Comparison of ENCODE assay signal across 1 cellular context in the genomic region with DNA sequence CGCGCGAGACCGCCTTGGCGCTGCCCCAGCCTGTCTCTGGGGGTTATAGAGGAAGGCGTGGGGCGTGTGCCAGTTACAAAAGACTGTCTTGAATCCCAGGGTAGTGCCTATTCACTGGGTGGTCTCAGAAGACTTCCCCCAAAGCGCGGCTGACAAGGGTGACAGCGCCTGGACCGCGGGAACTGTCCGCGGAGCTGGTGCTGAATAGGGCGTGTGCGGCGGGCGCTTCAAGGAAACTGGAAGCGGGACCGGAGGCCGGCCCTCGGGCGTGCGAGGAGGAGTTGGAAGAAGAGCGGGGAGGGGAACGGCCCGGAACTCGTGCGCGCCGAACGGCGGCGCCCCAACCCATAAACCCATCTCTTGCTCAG.
A peak's percentile ranks its signal among the peaks of the same experiment; 100 is the strongest.
TF ChIP-seq lines count a peak whose summit lies in the region.

No MANE protein-coding gene starts in this region.

TF ChIP-seq in HepG2, 621 proteins besides CTCF, POLR2A, EP300 and RAD21 (continued from another document and continues in another):
- TF ChIP-seq, protein P1, sequence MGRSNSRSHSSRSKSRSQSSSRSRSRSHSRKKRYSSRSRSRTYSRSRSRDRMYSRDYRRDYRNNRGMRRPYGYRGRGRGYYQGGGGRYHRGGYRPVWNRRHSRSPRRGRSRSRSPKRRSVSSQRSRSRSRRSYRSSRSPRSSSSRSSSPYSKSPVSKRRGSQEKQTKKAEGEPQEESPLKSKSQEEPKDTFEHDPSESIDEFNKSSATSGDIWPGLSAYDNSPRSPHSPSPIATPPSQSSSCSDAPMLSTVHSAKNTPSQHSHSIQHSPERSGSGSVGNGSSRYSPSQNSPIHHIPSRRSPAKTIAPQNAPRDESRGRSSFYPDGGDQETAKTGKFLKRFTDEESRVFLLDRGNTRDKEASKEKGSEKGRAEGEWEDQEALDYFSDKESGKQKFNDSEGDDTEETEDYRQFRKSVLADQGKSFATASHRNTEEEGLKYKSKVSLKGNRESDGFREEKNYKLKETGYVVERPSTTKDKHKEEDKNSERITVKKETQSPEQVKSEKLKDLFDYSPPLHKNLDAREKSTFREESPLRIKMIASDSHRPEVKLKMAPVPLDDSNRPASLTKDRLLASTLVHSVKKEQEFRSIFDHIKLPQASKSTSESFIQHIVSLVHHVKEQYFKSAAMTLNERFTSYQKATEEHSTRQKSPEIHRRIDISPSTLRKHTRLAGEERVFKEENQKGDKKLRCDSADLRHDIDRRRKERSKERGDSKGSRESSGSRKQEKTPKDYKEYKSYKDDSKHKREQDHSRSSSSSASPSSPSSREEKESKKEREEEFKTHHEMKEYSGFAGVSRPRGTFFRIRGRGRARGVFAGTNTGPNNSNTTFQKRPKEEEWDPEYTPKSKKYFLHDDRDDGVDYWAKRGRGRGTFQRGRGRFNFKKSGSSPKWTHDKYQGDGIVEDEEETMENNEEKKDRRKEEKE (IDR thresholded peaks at IDR 0.05): no peak
- TF ChIP-seq CAMTA2 (CRISPR knock-in tag; IDR thresholded peaks at IDR 0.05; ENCODE audit: borderline replicate concordance) (0 out of 2 replicates have a peak, but pooled peaks have one; percentile 71), NR1H2 (CRISPR knock-in tag; IDR thresholded peaks at IDR 0.05; ENCODE audit: borderline replicate concordance, low read depth) (0 out of 2 replicates have a peak, but pooled peaks have one; percentile 59), ZNF558 (CRISPR knock-in tag; IDR thresholded peaks at IDR 0.05; ENCODE audit: borderline replicate concordance) (peak; percentile 80; the same call in 1 of the 2 replicates), ERF (CRISPR knock-in tag; IDR thresholded peaks at IDR 0.05) (no peak), GZF1 (CRISPR knock-in tag; IDR thresholded peaks at IDR 0.05) (0 out of 2 replicates have a peak, but pooled peaks have one; percentile 72), ARID2 (CRISPR knock-in tag; IDR thresholded peaks at IDR 0.05; ENCODE audit: borderline replicate concordance) (0 out of 2 replicates have a peak, but pooled peaks have one; percentile 55), ZNF225 (CRISPR knock-in tag; IDR thresholded peaks at IDR 0.05) (peak; percentile 52; the same call in 1 of the 2 replicates), ZNF496 (CRISPR knock-in tag; IDR thresholded peaks at IDR 0.05; ENCODE audit: insufficient replicate concordance) (no peak), SRY (CRISPR knock-in tag; IDR thresholded peaks at IDR 0.05) (peak; percentile 77; the same call in 1 of the 2 replicates), ZNF263 (CRISPR knock-in tag; IDR thresholded peaks at IDR 0.05) (peak; percentile 71), JUNB (CRISPR knock-in tag; IDR thresholded peaks at IDR 0.05; ENCODE audit: borderline replicate concordance) (no peak), NFE2L2 (IDR thresholded peaks at IDR 0.05; ENCODE audit: low read length) (no peak), SRSF9 (IDR thresholded peaks at IDR 0.05; ENCODE audit: borderline replicate concordance, insufficient read depth, low read depth, low read length, poor library complexity, severe bottlenecking) (no peak), DMAP1 (CRISPR knock-in tag; IDR thresholded peaks at IDR 0.05) (no peak), NFYB (CRISPR knock-in tag; IDR thresholded peaks at IDR 0.05) (0 out of 2 replicates have a peak, but pooled peaks have one; percentile 31), ZFP37 (CRISPR knock-in tag; IDR thresholded peaks at IDR 0.05; ENCODE audit: borderline replicate concordance) (peak; percentile 89; the same call in 1 of the 2 replicates), ZNF136 (CRISPR knock-in tag; IDR thresholded peaks at IDR 0.05; ENCODE audit: low read depth) (no peak; the same call in 1 of the 2 replicates), ZFP90 (CRISPR knock-in tag; IDR thresholded peaks at IDR 0.05; ENCODE audit: borderline replicate concordance) (peak; percentile 74; the same call in 1 of the 2 replicates), PRPF4 (IDR thresholded peaks at IDR 0.05; ENCODE audit: low read depth, low read length, poor library complexity, severe bottlenecking) (no peak), HNRNPUL1 (IDR thresholded peaks at IDR 0.05; ENCODE audit: low read depth, low read length) (no peak), ISL2 (CRISPR knock-in tag; IDR thresholded peaks at IDR 0.05) (peak; percentile 67; the same call in 1 of the 2 replicates), GTF2F1 (IDR thresholded peaks at IDR 0.05; ENCODE audit: low read length) (no peak), ZNF672 (CRISPR knock-in tag; IDR thresholded peaks at IDR 0.05) (no peak), ZSCAN30 (CRISPR knock-in tag; IDR thresholded peaks at IDR 0.05) (no peak), HCFC1 (IDR thresholded peaks at IDR 0.05; ENCODE audit: low read depth, low read length) (no peak), TAF1 (CRISPR knock-in tag; IDR thresholded peaks at IDR 0.05) (no peak), NBN (conservative IDR thresholded peaks at IDR 0.05) (no peak), MXD4 (CRISPR knock-in tag; IDR thresholded peaks at IDR 0.05) (peak; percentile 89; the same call in 1 of the 2 replicates), ZNF644 (CRISPR knock-in tag; IDR thresholded peaks at IDR 0.05; ENCODE audit: low read depth) (no peak), FOXP1 (IDR thresholded peaks at IDR 0.05) (no peak), FOXP1 (CRISPR knock-in tag; IDR thresholded peaks at IDR 0.05) (no peak), MZF1 (CRISPR knock-in tag; IDR thresholded peaks at IDR 0.05; ENCODE audit: borderline replicate concordance) (no peak), ZBTB38 (CRISPR knock-in tag; IDR thresholded peaks at IDR 0.05) (no peak), CHD4 (IDR thresholded peaks at IDR 0.05; ENCODE audit: borderline replicate concordance, low read length) (no peak), ZNF792 (CRISPR knock-in tag; IDR thresholded peaks at IDR 0.05) (peak; percentile 79), SP4 (CRISPR knock-in tag; IDR thresholded peaks at IDR 0.05) (no peak), ZNF569 (CRISPR knock-in tag; IDR thresholded peaks at IDR 0.05; ENCODE audit: borderline replicate concordance) (no peak), ZNF589 (CRISPR knock-in tag; conservative IDR thresholded peaks at IDR 0.05) (no peak), ZNF430 (CRISPR knock-in tag; IDR thresholded peaks at IDR 0.05) (peak; percentile 94), PCBP2 (optimal IDR thresholded peaks at IDR 0.05; ENCODE audit: low read depth, low read length, poor library complexity, severe bottlenecking) (no peak), SP1 (IDR thresholded peaks at IDR 0.05) (no peak), SP1 (CRISPR knock-in tag; IDR thresholded peaks at IDR 0.05) (no peak), SMARCE1 (IDR thresholded peaks at IDR 0.05; ENCODE audit: borderline replicate concordance) (no peak), HDAC6 (IDR thresholded peaks at IDR 0.05; ENCODE audit: low read depth, low read length) (no peak), SP2 (CRISPR knock-in tag; IDR thresholded peaks at IDR 0.05) (no peak), GTF3A (CRISPR knock-in tag; conservative IDR thresholded peaks at IDR 0.05) (no peak), ZNF274 (CRISPR knock-in tag; IDR thresholded peaks at IDR 0.05) (peak; percentile 73; the same call in 1 of the 2 replicates)
- TF ChIP-seq, protein P2, sequence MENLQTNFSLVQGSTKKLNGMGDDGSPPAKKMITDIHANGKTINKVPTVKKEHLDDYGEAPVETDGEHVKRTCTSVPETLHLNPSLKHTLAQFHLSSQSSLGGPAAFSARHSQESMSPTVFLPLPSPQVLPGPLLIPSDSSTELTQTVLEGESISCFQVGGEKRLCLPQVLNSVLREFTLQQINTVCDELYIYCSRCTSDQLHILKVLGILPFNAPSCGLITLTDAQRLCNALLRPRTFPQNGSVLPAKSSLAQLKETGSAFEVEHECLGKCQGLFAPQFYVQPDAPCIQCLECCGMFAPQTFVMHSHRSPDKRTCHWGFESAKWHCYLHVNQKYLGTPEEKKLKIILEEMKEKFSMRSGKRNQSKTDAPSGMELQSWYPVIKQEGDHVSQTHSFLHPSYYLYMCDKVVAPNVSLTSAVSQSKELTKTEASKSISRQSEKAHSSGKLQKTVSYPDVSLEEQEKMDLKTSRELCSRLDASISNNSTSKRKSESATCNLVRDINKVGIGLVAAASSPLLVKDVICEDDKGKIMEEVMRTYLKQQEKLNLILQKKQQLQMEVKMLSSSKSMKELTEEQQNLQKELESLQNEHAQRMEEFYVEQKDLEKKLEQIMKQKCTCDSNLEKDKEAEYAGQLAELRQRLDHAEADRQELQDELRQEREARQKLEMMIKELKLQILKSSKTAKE (CRISPR knock-in tag; IDR thresholded peaks at IDR 0.05; ENCODE audit: borderline replicate concordance): no peak
- TF ChIP-seq, protein P3, sequence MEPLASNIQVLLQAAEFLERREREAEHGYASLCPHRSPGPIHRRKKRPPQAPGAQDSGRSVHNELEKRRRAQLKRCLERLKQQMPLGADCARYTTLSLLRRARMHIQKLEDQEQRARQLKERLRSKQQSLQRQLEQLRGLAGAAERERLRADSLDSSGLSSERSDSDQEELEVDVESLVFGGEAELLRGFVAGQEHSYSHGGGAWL (CRISPR knock-in tag; IDR thresholded peaks at IDR 0.05): peak; percentile 89; the same call in 1 of the 2 replicates
- TF ChIP-seq, protein P4, sequence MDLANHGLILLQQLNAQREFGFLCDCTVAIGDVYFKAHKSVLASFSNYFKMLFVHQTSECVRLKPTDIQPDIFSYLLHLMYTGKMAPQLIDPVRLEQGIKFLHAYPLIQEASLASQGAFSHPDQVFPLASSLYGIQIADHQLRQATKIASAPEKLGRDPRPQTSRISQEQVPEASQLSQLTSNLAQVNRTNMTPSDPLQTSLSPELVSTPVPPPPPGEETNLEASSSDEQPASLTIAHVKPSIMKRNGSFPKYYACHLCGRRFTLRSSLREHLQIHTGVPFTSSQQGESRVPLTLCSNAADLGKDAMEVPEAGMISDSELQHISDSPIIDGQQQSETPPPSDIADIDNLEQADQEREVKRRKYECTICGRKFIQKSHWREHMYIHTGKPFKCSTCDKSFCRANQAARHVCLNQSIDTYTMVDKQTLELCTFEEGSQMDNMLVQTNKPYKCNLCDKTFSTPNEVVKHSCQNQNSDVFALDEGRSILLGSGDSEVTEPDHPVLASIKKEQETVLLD (CRISPR knock-in tag; IDR thresholded peaks at IDR 0.05; ENCODE audit: low read depth): no peak
- TF ChIP-seq, protein P5, sequence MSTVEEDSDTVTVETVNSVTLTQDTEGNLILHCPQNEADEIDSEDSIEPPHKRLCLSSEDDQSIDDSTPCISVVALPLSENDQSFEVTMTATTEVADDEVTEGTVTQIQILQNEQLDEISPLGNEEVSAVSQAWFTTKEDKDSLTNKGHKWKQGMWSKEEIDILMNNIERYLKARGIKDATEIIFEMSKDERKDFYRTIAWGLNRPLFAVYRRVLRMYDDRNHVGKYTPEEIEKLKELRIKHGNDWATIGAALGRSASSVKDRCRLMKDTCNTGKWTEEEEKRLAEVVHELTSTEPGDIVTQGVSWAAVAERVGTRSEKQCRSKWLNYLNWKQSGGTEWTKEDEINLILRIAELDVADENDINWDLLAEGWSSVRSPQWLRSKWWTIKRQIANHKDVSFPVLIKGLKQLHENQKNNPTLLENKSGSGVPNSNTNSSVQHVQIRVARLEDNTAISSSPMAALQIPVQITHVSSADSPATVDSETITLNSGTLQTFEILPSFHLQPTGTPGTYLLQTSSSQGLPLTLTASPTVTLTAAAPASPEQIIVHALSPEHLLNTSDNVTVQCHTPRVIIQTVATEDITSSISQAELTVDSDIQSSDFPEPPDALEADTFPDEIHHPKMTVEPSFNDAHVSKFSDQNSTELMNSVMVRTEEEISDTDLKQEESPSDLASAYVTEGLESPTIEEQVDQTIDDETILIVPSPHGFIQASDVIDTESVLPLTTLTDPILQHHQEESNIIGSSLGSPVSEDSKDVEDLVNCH (CRISPR knock-in tag; IDR thresholded peaks at IDR 0.05): no peak
- TF ChIP-seq, protein P6, sequence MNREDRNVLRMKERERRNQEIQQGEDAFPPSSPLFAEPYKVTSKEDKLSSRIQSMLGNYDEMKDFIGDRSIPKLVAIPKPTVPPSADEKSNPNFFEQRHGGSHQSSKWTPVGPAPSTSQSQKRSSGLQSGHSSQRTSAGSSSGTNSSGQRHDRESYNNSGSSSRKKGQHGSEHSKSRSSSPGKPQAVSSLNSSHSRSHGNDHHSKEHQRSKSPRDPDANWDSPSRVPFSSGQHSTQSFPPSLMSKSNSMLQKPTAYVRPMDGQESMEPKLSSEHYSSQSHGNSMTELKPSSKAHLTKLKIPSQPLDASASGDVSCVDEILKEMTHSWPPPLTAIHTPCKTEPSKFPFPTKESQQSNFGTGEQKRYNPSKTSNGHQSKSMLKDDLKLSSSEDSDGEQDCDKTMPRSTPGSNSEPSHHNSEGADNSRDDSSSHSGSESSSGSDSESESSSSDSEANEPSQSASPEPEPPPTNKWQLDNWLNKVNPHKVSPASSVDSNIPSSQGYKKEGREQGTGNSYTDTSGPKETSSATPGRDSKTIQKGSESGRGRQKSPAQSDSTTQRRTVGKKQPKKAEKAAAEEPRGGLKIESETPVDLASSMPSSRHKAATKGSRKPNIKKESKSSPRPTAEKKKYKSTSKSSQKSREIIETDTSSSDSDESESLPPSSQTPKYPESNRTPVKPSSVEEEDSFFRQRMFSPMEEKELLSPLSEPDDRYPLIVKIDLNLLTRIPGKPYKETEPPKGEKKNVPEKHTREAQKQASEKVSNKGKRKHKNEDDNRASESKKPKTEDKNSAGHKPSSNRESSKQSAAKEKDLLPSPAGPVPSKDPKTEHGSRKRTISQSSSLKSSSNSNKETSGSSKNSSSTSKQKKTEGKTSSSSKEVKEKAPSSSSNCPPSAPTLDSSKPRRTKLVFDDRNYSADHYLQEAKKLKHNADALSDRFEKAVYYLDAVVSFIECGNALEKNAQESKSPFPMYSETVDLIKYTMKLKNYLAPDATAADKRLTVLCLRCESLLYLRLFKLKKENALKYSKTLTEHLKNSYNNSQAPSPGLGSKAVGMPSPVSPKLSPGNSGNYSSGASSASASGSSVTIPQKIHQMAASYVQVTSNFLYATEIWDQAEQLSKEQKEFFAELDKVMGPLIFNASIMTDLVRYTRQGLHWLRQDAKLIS (CRISPR knock-in tag; IDR thresholded peaks at IDR 0.05): no peak
- TF ChIP-seq, protein P7, sequence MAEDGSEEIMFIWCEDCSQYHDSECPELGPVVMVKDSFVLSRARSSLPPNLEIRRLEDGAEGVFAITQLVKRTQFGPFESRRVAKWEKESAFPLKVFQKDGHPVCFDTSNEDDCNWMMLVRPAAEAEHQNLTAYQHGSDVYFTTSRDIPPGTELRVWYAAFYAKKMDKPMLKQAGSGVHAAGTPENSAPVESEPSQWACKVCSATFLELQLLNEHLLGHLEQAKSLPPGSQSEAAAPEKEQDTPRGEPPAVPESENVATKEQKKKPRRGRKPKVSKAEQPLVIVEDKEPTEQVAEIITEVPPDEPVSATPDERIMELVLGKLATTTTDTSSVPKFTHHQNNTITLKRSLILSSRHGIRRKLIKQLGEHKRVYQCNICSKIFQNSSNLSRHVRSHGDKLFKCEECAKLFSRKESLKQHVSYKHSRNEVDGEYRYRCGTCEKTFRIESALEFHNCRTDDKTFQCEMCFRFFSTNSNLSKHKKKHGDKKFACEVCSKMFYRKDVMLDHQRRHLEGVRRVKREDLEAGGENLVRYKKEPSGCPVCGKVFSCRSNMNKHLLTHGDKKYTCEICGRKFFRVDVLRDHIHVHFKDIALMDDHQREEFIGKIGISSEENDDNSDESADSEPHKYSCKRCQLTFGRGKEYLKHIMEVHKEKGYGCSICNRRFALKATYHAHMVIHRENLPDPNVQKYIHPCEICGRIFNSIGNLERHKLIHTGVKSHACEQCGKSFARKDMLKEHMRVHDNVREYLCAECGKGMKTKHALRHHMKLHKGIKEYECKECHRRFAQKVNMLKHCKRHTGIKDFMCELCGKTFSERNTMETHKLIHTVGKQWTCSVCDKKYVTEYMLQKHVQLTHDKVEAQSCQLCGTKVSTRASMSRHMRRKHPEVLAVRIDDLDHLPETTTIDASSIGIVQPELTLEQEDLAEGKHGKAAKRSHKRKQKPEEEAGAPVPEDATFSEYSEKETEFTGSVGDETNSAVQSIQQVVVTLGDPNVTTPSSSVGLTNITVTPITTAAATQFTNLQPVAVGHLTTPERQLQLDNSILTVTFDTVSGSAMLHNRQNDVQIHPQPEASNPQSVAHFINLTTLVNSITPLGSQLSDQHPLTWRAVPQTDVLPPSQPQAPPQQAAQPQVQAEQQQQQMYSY (CRISPR knock-in tag; IDR thresholded peaks at IDR 0.05): peak; percentile 78
